8 cellular contexts compared by ENCODE assay signal in the genomic region with DNA sequence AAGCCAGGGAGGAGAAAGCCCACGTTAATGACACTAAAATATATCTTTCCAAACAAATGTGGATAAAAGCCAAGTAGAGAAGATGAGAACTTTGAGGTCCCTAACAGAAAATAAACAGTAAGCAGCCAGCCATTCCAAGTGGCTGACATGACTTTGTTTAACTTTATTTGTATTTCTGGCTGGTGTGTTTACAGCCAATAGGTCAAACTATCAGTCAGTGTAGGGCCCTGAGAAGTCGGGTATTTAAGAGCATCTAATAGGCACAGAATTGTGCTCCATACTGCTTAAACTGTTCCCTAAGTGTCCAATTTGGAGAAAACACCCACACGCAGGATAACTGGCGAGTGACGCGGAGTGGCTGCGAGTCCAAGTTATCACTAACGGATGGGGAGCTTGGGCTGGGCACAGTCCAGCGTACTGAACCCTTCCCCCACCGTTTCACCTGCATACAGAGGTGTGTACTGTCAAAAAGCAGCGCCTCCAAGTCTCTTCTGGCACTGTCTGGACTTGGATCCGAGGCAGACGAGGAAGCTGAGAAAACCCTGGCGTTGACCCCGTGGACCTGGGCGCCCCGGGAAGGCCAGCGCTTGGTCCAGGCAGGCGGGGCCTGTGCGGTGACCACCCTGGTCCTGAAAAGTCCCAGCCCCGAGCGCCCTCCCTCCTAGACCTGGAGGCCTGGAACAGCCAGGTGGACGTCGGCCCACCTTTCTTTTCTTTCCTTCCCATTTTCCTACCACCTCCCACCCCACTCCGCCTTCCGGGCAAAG. TPM values are rescaled to one million over a fixed set of nuclear protein-coding genes. Genes with fewer than 3 reads are reported as not detected.
DNase-seq lines count a peak whose midpoint lies in the region; ATAC-seq and TF ChIP-seq lines count a peak whose summit lies in the region.

No MANE protein-coding gene starts in this region.

- peak; percentile 2 for ATAC-seq in GM21619 (IDR thresholded peaks at IDR 0.05; ENCODE audit: unreplicated experiment)
- ATAC-seq in T-helper 17 cell: no peak
- ATAC-seq in GM18505 (IDR thresholded peaks at IDR 0.05; ENCODE audit: unreplicated experiment): no peak
- no peak for ATAC-seq in GM19452 (IDR thresholded peaks at IDR 0.05; ENCODE audit: unreplicated experiment)

- peak overlapping the region; percentile 67 for H3K4me3 ChIP-seq in A673 (ENCODE audit: low read depth, low read length, poor library complexity, severe bottlenecking)
- H3K4me3 ChIP-seq in fibroblast of mammary gland (ENCODE audit: control insufficient read depth, low read depth, low read length): peak overlapping the region; percentile 97
- no peak overlapping the region for H3K4me3 ChIP-seq in neuron (ENCODE audit: low read length)

- TF ChIP-seq CTCF in A673 (conservative IDR thresholded peaks at IDR 0.05; ENCODE audit: low read depth, low read length) (no peak), fibroblast of mammary gland (conservative IDR thresholded peaks at IDR 0.05; ENCODE audit: control insufficient read depth, insufficient read depth, low read depth, low read length) (no peak)

- H3K4me1 ChIP-seq in A673 (ENCODE audit: insufficient read depth, low read length, poor library complexity, severe bottlenecking): peaks cover 4% of the 10 kb centered on the region
- H3K4me1 ChIP-seq in neuron (ENCODE audit: insufficient read depth, low read length): no peaks in the 10 kb centered on the region

- peak overlapping the region; percentile 78 for H3K27ac ChIP-seq in A673 (ENCODE audit: low read depth, low read length, poor library complexity, severe bottlenecking)

- H3K36me3 ChIP-seq in A673 (ENCODE audit: insufficient read depth, low read length, poor library complexity, severe bottlenecking) (no peaks in the 10 kb centered on the region), neuron (ENCODE audit: insufficient read depth, low read length) (no peaks in the 10 kb centered on the region)

- H3K27me3 Mint-ChIP-seq in T-helper 17 cell: no peaks in the 10 kb centered on the region

- intact Hi-C loops in A673 (cut with micrococcal nuclease; ENCODE audit: unreplicated experiment): no loop called here

- DNase-seq in A673 (ENCODE audit: low spot score) (no peak), T-helper 17 cell (no peak), fibroblast of mammary gland (ENCODE audit: low read depth) (no peak)
- DNase-seq in effector CD4-positive, alpha-beta T cell: no peak

- H3K27ac Mint-ChIP-seq in T-helper 17 cell: peak overlapping the region; percentile 98

- peak overlapping the region; percentile 98 for H3K4me3 Mint-ChIP-seq in T-helper 17 cell

- peak overlapping the region; percentile 23 for H2AFZ ChIP-seq in neuron (ENCODE audit: low read depth, low read length)

- H3K9me3 ChIP-seq in A673 (ENCODE audit: low read depth, low read length, poor library complexity, severe bottlenecking) (no peaks in the 10 kb centered on the region), T-helper 17 cell (ENCODE audit: control insufficient read depth, low read length, poor library complexity, severe bottlenecking) (no peaks in the 10 kb centered on the region), neuron (ENCODE audit: low read length) (no peaks in the 10 kb centered on the region)

- no peaks in the 10 kb centered on the region for H3K27me3 ChIP-seq in A673 (replicated peaks; ENCODE audit: insufficient read depth, low read depth, low read length, poor library complexity)
- no peaks in the 10 kb centered on the region for H3K27me3 ChIP-seq in neuron (ENCODE audit: insufficient read depth, low read length)

- BruUV-seq in A673 (replicated peaks; lab: Mats Ljungman, UMichigan): no TSS peak

- peaks cover 35% of the 10 kb centered on the region for H3K4me1 Mint-ChIP-seq in T-helper 17 cell

- CTCF ChIA-PET in A673 (lab: Charles Lee): no interaction called here

- TF ChIP-seq POLR2A in GM18505 (IDR thresholded peaks at IDR 0.05; ENCODE audit: borderline replicate concordance, extremely low read depth, insufficient read depth, insufficient read length): no peak

- H3K36me3 Mint-ChIP-seq in T-helper 17 cell (ENCODE audit: low read depth): peaks cover 5% of the 10 kb centered on the region

- POLR2A ChIA-PET in A673 (lab: Charles Lee; ENCODE audit: low non-redundant PET): no interaction called here

RNA-seq across cellular contexts. Expression of a gene that starts 0.7 kb away (rescaled TPM):
- total RNA-seq in A673 (2021) (34.4 and 35.3 TPM in 2 replicates), T-helper 17 cell (100 to 1,000 TPM; 161 to 173 TPM)
